8 cellular contexts compared by ENCODE assay signal in genomic region chr10:72260215-72260587, GRCh38. TPM values are rescaled to one million over a fixed set of nuclear protein-coding genes. Genes with fewer than 3 reads are reported as not detected.
DNase-seq lines count a peak whose midpoint lies in the region; ATAC-seq and TF ChIP-seq lines count a peak whose summit lies in the region.

No MANE protein-coding gene starts in this region.

- H3K9me2 ChIP-seq in HCT116 (ENCODE audit: insufficient read depth) = no peaks in the 10 kb centered on the region

- no peaks in the 10 kb centered on the region for H3K9me3 Mint-ChIP-seq in activated CD8-positive, alpha-beta T cell treated with anti-CD3 and anti-CD28 coated beads, Interleukin-2, amount 10 ng/mL, durations not matched to agents 7 days and 5 days (ENCODE audit: insufficient read depth)

- peak overlapping the region; percentile 96 for H3K4me2 ChIP-seq in HCT116 (ENCODE audit: low read length)

- peak overlapping the region; percentile 66 for H3K9ac ChIP-seq in HCT116 (ENCODE audit: low read length)
- H3K9ac ChIP-seq in iPS-15b (ENCODE audit: low read depth, low read length) = peak overlapping the region; percentile 63

- H3K27ac ChIP-seq in HCT116 (ENCODE audit: low read depth, low read length) (peak overlapping the region; percentile 86), spleen (peak overlapping the region; percentile 84 to 95 (median 90))

- ATAC-seq in HCT116 (no peak), GM19467 (IDR thresholded peaks at IDR 0.05; ENCODE audit: unreplicated experiment) (no peak), HG02938 (IDR thresholded peaks at IDR 0.05; ENCODE audit: unreplicated experiment) (no peak), left colon (no peak)
- ATAC-seq in activated CD8-positive, alpha-beta T cell treated with anti-CD3 and anti-CD28 coated beads, Interleukin-2, amount 10 ng/mL, durations not matched to agents 7 days and 5 days = no peak

- RAD21 ChIA-PET in HCT116 (lab: Charles Lee; ENCODE audit: low non-redundant PET in 1 of 2, low total read pairs in 2 of 2, uncharacterized antibody in 2 of 2, unreplicated experiment in 2 of 2) = interaction anchor here in 1 of 2 experiments (0.9 kb wide), 1 partner anchor 60 kb away, joined by 4 read pairs; no protein-coding TSS in a partner anchor

- H3K36me3 ChIP-seq in HCT116 (ENCODE audit: control insufficient read depth in 1 of 2, insufficient read depth in 2 of 2, low read length in 2 of 2) = no peaks in the 10 kb centered on the region
- no peaks in the 10 kb centered on the region for H3K36me3 ChIP-seq in iPS-15b (ENCODE audit: control insufficient read depth, insufficient read depth, low read length)
- H3K36me3 ChIP-seq in spleen = no peaks in the 10 kb centered on the region

- peak overlapping the region; percentile 46 to 64; a peak in 3 of 4 replicates for H3K4me3 ChIP-seq in HCT116 (replicated peaks in 1 of 2; ENCODE audit: low read depth in 1 of 2, low read length in 2 of 2)
- peak overlapping the region; percentile 27 for H3K4me3 ChIP-seq in iPS-15b (ENCODE audit: low read depth, low read length)
- peak overlapping the region in 5 of 8 donors; percentile 43 to 76 (median 48) for H3K4me3 ChIP-seq in spleen

- TF ChIP-seq RAD21 in HCT116 (IDR thresholded peaks at IDR 0.05; ENCODE audit: low read depth) = no peak

- peaks cover 47 to 75% of the 10 kb centered on the region in 2 experiments for H3K4me1 ChIP-seq in HCT116 (ENCODE audit: control insufficient read depth in 1 of 2, insufficient read depth in 2 of 2, low read length in 2 of 2)
- peaks cover 27% of the 10 kb centered on the region for H3K4me1 ChIP-seq in iPS-15b (ENCODE audit: control insufficient read depth, insufficient read depth, low read length)
- peaks cover 58 to 97% (median 86%) of the 10 kb centered on the region in 6 donors for H3K4me1 ChIP-seq in spleen

- H3K4me1 Mint-ChIP-seq in activated CD8-positive, alpha-beta T cell treated with anti-CD3 and anti-CD28 coated beads, Interleukin-2, amount 10 ng/mL, durations not matched to agents 7 days and 5 days (ENCODE audit: low read depth) = peaks cover 69% of the 10 kb centered on the region

- POLR2A ChIA-PET in HCT116 (lab: Charles Lee) = interaction anchor here (0.6 to 9.2 kb wide), 11 partner anchors 10 to 1803 kb away, joined by 3 to 166 read pairs (median 4); partner anchors contain the start of gene DDIT4
- POLR2A ChIA-PET in activated CD8-positive, alpha-beta T cell treated with anti-CD3 and anti-CD28 coated beads, Interleukin-2, amount 10 ng/mL, durations not matched to agents 7 days and 5 days (lab: Charles Lee) = interaction anchor here (1.0 to 5.4 kb wide), 18 partner anchors 10 to 95 kb away, joined by 3 to 88 read pairs (median 6); partner anchors contain the start of genes ANAPC16, ASCC1, DDIT4 and DNAJB12

- H3K27me3 ChIP-seq in HCT116 (ENCODE audit: insufficient read depth, low read length) (no peaks in the 10 kb centered on the region), iPS-15b (ENCODE audit: control insufficient read depth, insufficient read depth, low read length) (no peaks in the 10 kb centered on the region), spleen (replicated peaks in 1 of 7) (no peaks in the 10 kb centered on the region)

- TF ChIP-seq CTCF in HCT116 (IDR thresholded peaks at IDR 0.05 in 2 of 3, conservative IDR thresholded peaks at IDR 0.05 in 1 of 3; ENCODE audit: borderline replicate concordance in 1 of 3, insufficient read depth in 1 of 3, low read depth in 2 of 3, low read length in 2 of 3) = no peak
- no peak for TF ChIP-seq CTCF in spleen (IDR thresholded peaks at IDR 0.05 in 8 of 11, conservative IDR thresholded peaks at IDR 0.05 in 3 of 11)

- no peaks in the 10 kb centered on the region for H3K27me3 Mint-ChIP-seq in activated CD8-positive, alpha-beta T cell treated with anti-CD3 and anti-CD28 coated beads, Interleukin-2, amount 10 ng/mL, durations not matched to agents 7 days and 5 days (ENCODE audit: low read depth)

- H4K20me1 ChIP-seq in HCT116 (ENCODE audit: insufficient read depth) = no peaks in the 10 kb centered on the region

- intact Hi-C loops in HCT116 (cut with micrococcal nuclease) (no loop called here), spleen (cut with DNase I; ENCODE audit: low total_unique reads) (no loop called here), left colon (cut with DNase I, micrococcal nuclease) (no loop called here)

- no peak overlapping the region for H2AFZ ChIP-seq in HCT116 (ENCODE audit: low read depth, low read length, poor library complexity, severe bottlenecking)

- H3K27ac Mint-ChIP-seq in activated CD8-positive, alpha-beta T cell treated with anti-CD3 and anti-CD28 coated beads, Interleukin-2, amount 10 ng/mL, durations not matched to agents 7 days and 5 days = peak overlapping the region; percentile 98

- H3K9me3 ChIP-seq in HCT116 (ENCODE audit: control insufficient read depth in 1 of 2, insufficient read depth in 1 of 2, low read depth in 1 of 2, low read length in 2 of 2) = no peaks in the 10 kb centered on the region
- H3K9me3 ChIP-seq in iPS-15b (ENCODE audit: control insufficient read depth, insufficient read depth, low read length) = no peaks in the 10 kb centered on the region
- H3K9me3 ChIP-seq in spleen = no peaks in the 10 kb centered on the region

- no peak for DNase-seq in HCT116 (ENCODE audit: low read depth, low spot score)
- peak; percentile 31 for DNase-seq in activated CD8-positive, alpha-beta T cell treated with anti-CD3 and anti-CD28 coated beads, Interleukin-2, amount 10 ng/mL, durations not matched to agents 7 days and 5 days
- no peak for DNase-seq in spleen
- DNase-seq in HPDE6-E6E7 (ENCODE audit: extremely low spot score) = no peak
- no peak for DNase-seq in left colon

- no peak for TF ChIP-seq POLR2A in HCT116 (IDR thresholded peaks at IDR 0.05; ENCODE audit: borderline replicate concordance, extremely low read depth, insufficient read depth, insufficient read length)
- no peak for TF ChIP-seq POLR2A in spleen (IDR thresholded peaks at IDR 0.05)

- CTCF ChIA-PET in HCT116 (lab: Charles Lee) = interaction anchor here (1.0 to 2.0 kb wide), 4 partner anchors 12 to 212 kb away, joined by 4 to 10 read pairs (median 5); partner anchors contain the start of gene DDIT4
- CTCF ChIA-PET in activated CD8-positive, alpha-beta T cell treated with anti-CD3 and anti-CD28 coated beads, Interleukin-2, amount 10 ng/mL, durations not matched to agents 7 days and 5 days (lab: Charles Lee) = interaction anchor here (1.0 to 4.8 kb wide), 23 partner anchors 8 to 364 kb away, joined by 3 to 60 read pairs (median 6); partner anchors contain the start of gene DDIT4

- WGBS in spleen, 5 donors = 45 to 60% (median 47%) methylated on average over 5 of the region's 5 CpGs

- peak overlapping the region; percentile 82 for H3K4me3 Mint-ChIP-seq in activated CD8-positive, alpha-beta T cell treated with anti-CD3 and anti-CD28 coated beads, Interleukin-2, amount 10 ng/mL, durations not matched to agents 7 days and 5 days

- BruUV-seq in HCT116 (replicated peaks; lab: Mats Ljungman, UMichigan) = TSS peak; percentile 79

- H3K79me2 ChIP-seq in HCT116 (ENCODE audit: insufficient read depth, low read length) = no peaks in the 10 kb centered on the region

- peaks cover 3% of the 10 kb centered on the region for H3K36me3 Mint-ChIP-seq in activated CD8-positive, alpha-beta T cell treated with anti-CD3 and anti-CD28 coated beads, Interleukin-2, amount 10 ng/mL, durations not matched to agents 7 days and 5 days (ENCODE audit: low read depth)

TF ChIP-seq in HCT116, 20 proteins besides CTCF, POLR2A, EP300 and RAD21:
- TF ChIP-seq ZFX (IDR thresholded peaks at IDR 0.05) = peak; percentile 18; the same call in 1 of the 2 replicates
- TF ChIP-seq SRF (IDR thresholded peaks at IDR 0.05; ENCODE audit: low read depth) = no peak
- no peak for TF ChIP-seq SIN3A (IDR thresholded peaks at IDR 0.05; ENCODE audit: low read depth)
TF ChIP-seq in HCT116: peak in this region for 1.

RNA-seq across cellular contexts. Expression of gene DDIT4, which starts 13.5 kb away (rescaled TPM):
- total RNA-seq in HCT116 (2021; ENCODE audit: unreplicated experiment) = 462 TPM
- 1,030 and 1,103 TPM in 2 replicates for polyA plus RNA-seq in HCT116 (2012)
- total RNA-seq in activated CD8-positive, alpha-beta T cell treated with anti-CD3 and anti-CD28 coated beads, Interleukin-2, amount 10 ng/mL, durations not matched to agents 7 days and 5 days = 100 to 1,000 TPM; 382 to 384 TPM
- 100 to 1,000 TPM; 103 to 308 (median 249) TPM for total RNA-seq in spleen
- 100 to 1,000 TPM in 2 of 3 donors, 10 to 100 TPM in 1; 99.3 to 247 (median 209) TPM for polyA plus RNA-seq in spleen
- total RNA-seq in left colon = 100 to 1,000 TPM in 1 of 2 donors, 10 to 100 TPM in 1; 60.1 to 210 TPM

RNA-seq across cellular contexts. Expression of gene ASCC1, which starts 44.1 kb away (rescaled TPM):
- 34.5 TPM for total RNA-seq in HCT116 (2021; ENCODE audit: unreplicated experiment)
- 21.8 and 28.4 TPM in 2 replicates for polyA plus RNA-seq in HCT116 (2012)
- 10 to 100 TPM; 34.8 to 40.3 TPM for total RNA-seq in activated CD8-positive, alpha-beta T cell treated with anti-CD3 and anti-CD28 coated beads, Interleukin-2, amount 10 ng/mL, durations not matched to agents 7 days and 5 days
- total RNA-seq in spleen = 10 to 100 TPM; 23.7 to 41.7 (median 37.9) TPM
- polyA plus RNA-seq in spleen = 10 to 100 TPM; 11.9 to 22.0 (median 18.4) TPM
- total RNA-seq in left colon = 10 to 100 TPM; 17.7 to 17.9 TPM

RNA-seq across cellular contexts. Expression of gene ANAPC16, which starts 44.4 kb away (rescaled TPM):
- total RNA-seq in HCT116 (2021; ENCODE audit: unreplicated experiment) = 71.1 TPM
- polyA plus RNA-seq in HCT116 (2012) = 64.1 and 72.3 TPM in 2 replicates
- 10 to 100 TPM; 72.9 TPM for total RNA-seq in activated CD8-positive, alpha-beta T cell treated with anti-CD3 and anti-CD28 coated beads, Interleukin-2, amount 10 ng/mL, durations not matched to agents 7 days and 5 days
- 100 to 1,000 TPM in 3 of 7 donors, 10 to 100 TPM in 4; 70.8 to 115 (median 97.2) TPM for total RNA-seq in spleen
- polyA plus RNA-seq in spleen = 100 to 1,000 TPM; 182 to 239 (median 224) TPM
- total RNA-seq in left colon = 10 to 100 TPM; 75.6 to 83.8 TPM
